ENCODE assay signal across 9 cellular contexts in the genomic region with DNA sequence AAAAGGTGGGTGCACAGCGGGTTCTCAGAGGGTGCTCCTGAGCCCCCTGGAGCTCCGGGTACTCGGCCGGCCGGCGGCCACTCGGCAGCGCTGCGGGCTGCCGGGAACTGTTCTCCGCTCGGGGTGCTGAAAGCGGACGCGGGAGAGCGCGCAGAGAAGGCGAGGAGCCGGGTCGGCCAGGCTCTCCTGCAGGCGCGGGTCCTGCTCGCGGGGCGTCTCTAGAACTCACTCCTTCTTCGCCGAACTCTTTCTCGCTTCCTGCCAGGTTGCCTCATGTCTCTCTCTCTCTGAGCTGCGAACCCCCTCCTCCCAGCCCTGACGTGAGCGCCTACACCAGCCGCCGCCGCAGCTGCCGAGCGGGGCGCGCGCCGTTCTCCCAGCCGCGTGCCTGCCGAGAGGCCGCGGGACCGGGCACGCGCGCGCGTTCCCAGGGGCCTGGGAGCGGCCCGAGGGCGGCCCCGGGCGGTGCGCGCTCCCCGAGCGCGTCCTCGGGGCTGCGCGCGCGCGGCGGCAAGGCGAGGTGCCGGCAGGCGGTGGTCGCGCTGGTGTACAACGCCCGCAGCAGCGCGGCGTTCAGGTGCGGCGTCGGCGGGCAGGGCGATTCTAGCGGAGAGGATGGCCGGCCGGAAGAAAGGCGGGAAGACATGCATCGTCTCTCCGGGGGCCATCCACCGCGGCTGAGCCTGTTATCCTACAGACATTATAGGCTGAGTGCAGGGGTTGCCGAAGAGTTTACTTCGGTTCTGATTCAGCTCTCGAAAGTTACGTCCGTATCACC. TPM values are rescaled to one million over a fixed set of nuclear protein-coding genes. Genes with fewer than 3 reads are reported as not detected.
DNase-seq lines count a peak whose midpoint lies in the region; ATAC-seq and TF ChIP-seq lines count a peak whose summit lies in the region.
"Had no signal": no experiment of that assay in that cellular context is flagged by ENCODE, and none has a peak within 500 bp of the region (broad histone marks: within the 10 kb centered on the region; RNA-seq: fewer than 3 reads in every experiment).

A gene with protein sequence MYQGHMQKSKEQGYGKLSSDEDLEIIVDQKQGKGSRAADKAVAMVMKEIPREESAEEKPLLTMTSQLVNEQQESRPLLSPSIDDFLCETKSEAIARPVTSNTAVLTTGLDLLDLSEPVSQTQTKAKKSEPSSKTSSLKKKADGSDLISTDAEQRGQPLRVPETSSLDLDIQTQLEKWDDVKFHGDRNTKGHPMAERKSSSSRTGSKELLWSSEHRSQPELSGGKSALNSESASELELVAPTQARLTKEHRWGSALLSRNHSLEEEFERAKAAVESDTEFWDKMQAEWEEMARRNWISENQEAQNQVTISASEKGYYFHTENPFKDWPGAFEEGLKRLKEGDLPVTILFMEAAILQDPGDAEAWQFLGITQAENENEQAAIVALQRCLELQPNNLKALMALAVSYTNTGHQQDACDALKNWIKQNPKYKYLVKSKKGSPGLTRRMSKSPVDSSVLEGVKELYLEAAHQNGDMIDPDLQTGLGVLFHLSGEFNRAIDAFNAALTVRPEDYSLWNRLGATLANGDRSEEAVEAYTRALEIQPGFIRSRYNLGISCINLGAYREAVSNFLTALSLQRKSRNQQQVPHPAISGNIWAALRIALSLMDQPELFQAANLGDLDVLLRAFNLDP (minus strand): TSS at position 260 of the 778 bp plus-strand sequence. CDS start 338 bp downstream, outside the sequence.

- intact Hi-C loops in Right ventricle myocardium inferior (cut with DNase I) (no loop called here), vagina (cut with DNase I) (no loop called here)

- peak within 1 kb of the TSS in 1 of 2 donors; percentile 26 for H3K4me3 ChIP-seq in right atrium auricular region
- H3K4me3 ChIP-seq in vagina = peak within 1 kb of the TSS in 1 of 2 donors; percentile 31

- no peaks in the 10 kb centered on the region for H3K9me3 Mint-ChIP-seq in activated CD8-positive, alpha-beta T cell treated with anti-CD3 and anti-CD28 coated beads, Interleukin-2, amount 10 ng/mL, durations not matched to agents 7 days and 5 days (ENCODE audit: insufficient read depth)

- POLR2A ChIA-PET in activated CD8-positive, alpha-beta T cell treated with anti-CD3 and anti-CD28 coated beads, Interleukin-2, amount 10 ng/mL, durations not matched to agents 7 days and 5 days (lab: Charles Lee) = no interaction called here

- no peaks in the 10 kb centered on the region for H3K36me3 ChIP-seq in right atrium auricular region
- no peaks in the 10 kb centered on the region for H3K36me3 ChIP-seq in vagina

- H3K4me1 Mint-ChIP-seq in activated CD8-positive, alpha-beta T cell treated with anti-CD3 and anti-CD28 coated beads, Interleukin-2, amount 10 ng/mL, durations not matched to agents 7 days and 5 days (ENCODE audit: low read depth) = peaks cover 11% of the 10 kb centered on the region

- peaks cover 0 to 5% of the 10 kb centered on the region in 2 donors for H3K4me1 ChIP-seq in right atrium auricular region
- peaks cover 7% of the 10 kb centered on the region for H3K4me1 ChIP-seq in vagina

- H3K4me3 Mint-ChIP-seq in activated CD8-positive, alpha-beta T cell treated with anti-CD3 and anti-CD28 coated beads, Interleukin-2, amount 10 ng/mL, durations not matched to agents 7 days and 5 days = peak within 1 kb of the TSS; percentile 34

- peaks cover 38% of the 10 kb centered on the region for H3K27me3 Mint-ChIP-seq in activated CD8-positive, alpha-beta T cell treated with anti-CD3 and anti-CD28 coated beads, Interleukin-2, amount 10 ng/mL, durations not matched to agents 7 days and 5 days (ENCODE audit: low read depth)

- H3K36me3 Mint-ChIP-seq in activated CD8-positive, alpha-beta T cell treated with anti-CD3 and anti-CD28 coated beads, Interleukin-2, amount 10 ng/mL, durations not matched to agents 7 days and 5 days (ENCODE audit: low read depth) = no peaks in the 10 kb centered on the region

- peak; percentile 71 for DNase-seq in Right ventricle myocardium inferior (ENCODE audit: missing footprints)
- DNase-seq in right atrium auricular region (ENCODE audit: low spot score) = no peak
- peak; percentile 45 for DNase-seq in NCI-H1694 (lab: John Stamatoyannopoulos, UW)
- peak; percentile 59 for DNase-seq in activated CD8-positive, alpha-beta T cell treated with anti-CD3 and anti-CD28 coated beads, Interleukin-2, amount 10 ng/mL, durations not matched to agents 7 days and 5 days
- peak; percentile 37 for DNase-seq in foreskin melanocyte
- peak; percentile 22 for DNase-seq in omental fat pad (ENCODE audit: low spot score)
- no peak for DNase-seq in vagina (ENCODE audit: extremely low spot score in 2 of 2)

- no peak for TF ChIP-seq POLR2A in vagina (IDR thresholded peaks at IDR 0.05)

- H3K27ac Mint-ChIP-seq in activated CD8-positive, alpha-beta T cell treated with anti-CD3 and anti-CD28 coated beads, Interleukin-2, amount 10 ng/mL, durations not matched to agents 7 days and 5 days = no peak within 1 kb of the TSS

- TF ChIP-seq CTCF in right atrium auricular region (IDR thresholded peaks at IDR 0.05) = no peak
- no peak for TF ChIP-seq CTCF in omental fat pad (IDR thresholded peaks at IDR 0.05)
- no peak for TF ChIP-seq CTCF in vagina (IDR thresholded peaks at IDR 0.05)

- peak; percentile 57 for ATAC-seq in Right ventricle myocardium inferior
- ATAC-seq in HG02884 (IDR thresholded peaks at IDR 0.05; ENCODE audit: unreplicated experiment) = peak; percentile 57
- ATAC-seq in activated CD8-positive, alpha-beta T cell treated with anti-CD3 and anti-CD28 coated beads, Interleukin-2, amount 10 ng/mL, durations not matched to agents 7 days and 5 days = peak; percentile 97
- ATAC-seq in omental fat pad (ENCODE audit: low FRiP score) = peak; percentile 95
- ATAC-seq: left colon had no signal

- H3K9me3 ChIP-seq in right atrium auricular region (no peaks in the 10 kb centered on the region), vagina (no peaks in the 10 kb centered on the region)

- H3K27ac ChIP-seq in right atrium auricular region (no peak within 1 kb of the TSS), vagina (no peak within 1 kb of the TSS)

- H3K27me3 ChIP-seq in right atrium auricular region (peaks cover 0 to 10% of the 10 kb centered on the region in 2 donors), vagina (no peaks in the 10 kb centered on the region)

- CTCF ChIA-PET in activated CD8-positive, alpha-beta T cell treated with anti-CD3 and anti-CD28 coated beads, Interleukin-2, amount 10 ng/mL, durations not matched to agents 7 days and 5 days (lab: Charles Lee) = no interaction called here

RNA-seq across cellular contexts. Expression of the gene that starts here (rescaled TPM):
- total RNA-seq in Right ventricle myocardium inferior (0.16 TPM), right atrium auricular region (under 1 TPM; 0.07 to 0.90 TPM), omental fat pad (1 to 10 TPM in 2 of 4 donors, under 1 TPM in 1, not detected in 1; 0.72 to 6.3 (median 1.1) TPM), vagina (not detected)
- not detected for total RNA-seq in activated CD8-positive, alpha-beta T cell treated with anti-CD3 and anti-CD28 coated beads, Interleukin-2, amount 10 ng/mL, durations not matched to agents 7 days and 5 days
- total RNA-seq: left colon had no signal

Comparison
In these comparisons a context has a peak if more than half of its experiments do, and no peak if none do; other contexts are left out.
1. Peak in DNase-seq and ATAC-seq in Right ventricle myocardium inferior; RNA of the gene not detected or under 1 TPM.
2. Peak in DNase-seq and ATAC-seq in activated CD8-positive, alpha-beta T cell treated with anti-CD3 and anti-CD28 coated beads, Interleukin-2, amount 10 ng/mL, durations not matched to agents 7 days and 5 days; RNA of the gene not detected or under 1 TPM.
3. DNase-seq: peak in NCI-H1694 (single experiment), foreskin melanocyte (single experiment) and omental fat pad (single experiment); none in right atrium auricular region (single experiment) and vagina (0 of 2).
4. Peak in every context shown above with its lines, with median percentiles within 50 percentile points of each other: ATAC-seq.